In genomic region chr22:46335201-46336118, GRCh38 we compare ENCODE assay signal across 1 cellular context.
TF ChIP-seq lines count a peak whose summit lies in the region.

Gene TRMU (plus strand): TSS chr22:46335714. CDS start chr22:46335765, 51 bp downstream.

TF ChIP-seq in HepG2, 621 proteins besides CTCF, POLR2A, EP300 and RAD21 (continued from another document and continues in another):
- TF ChIP-seq ZBTB10 (CRISPR knock-in tag; IDR thresholded peaks at IDR 0.05; ENCODE audit: borderline replicate concordance) (peak; percentile 74; the same call in 1 of the 2 replicates), FOXK1 (CRISPR knock-in tag; IDR thresholded peaks at IDR 0.05; ENCODE audit: borderline replicate concordance, low read depth) (peak; percentile 82; the same call in 1 of the 2 replicates), YY1 (IDR thresholded peaks at IDR 0.05; ENCODE audit: insufficient read depth, insufficient replicate concordance, low read depth, low read length) (peak; percentile 83), FOSL2 (CRISPR knock-in tag; IDR thresholded peaks at IDR 0.05) (peak; percentile 46), ZNF446 (CRISPR knock-in tag; IDR thresholded peaks at IDR 0.05) (peak; percentile 97), ZSCAN12 (CRISPR knock-in tag; IDR thresholded peaks at IDR 0.05) (no peak), ETV6 (CRISPR knock-in tag; conservative IDR thresholded peaks at IDR 0.05) (peak; percentile 87), ZNF558 (CRISPR knock-in tag; IDR thresholded peaks at IDR 0.05; ENCODE audit: borderline replicate concordance) (peak; percentile 78; the same call in 1 of the 2 replicates), ZBTB25 (CRISPR knock-in tag; IDR thresholded peaks at IDR 0.05) (peak; percentile 78; the same call in 1 of the 2 replicates), SRSF4 (IDR thresholded peaks at IDR 0.05; ENCODE audit: low read depth, low read length, poor library complexity, severe bottlenecking) (no peak), ATF3 (CRISPR knock-in tag; IDR thresholded peaks at IDR 0.05) (no peak), ZSCAN22 (CRISPR knock-in tag; IDR thresholded peaks at IDR 0.05) (no peak), ZNF18 (CRISPR knock-in tag; IDR thresholded peaks at IDR 0.05; ENCODE audit: insufficient replicate concordance) (peak; percentile 52), ZC3H13 (CRISPR knock-in tag; IDR thresholded peaks at IDR 0.05) (peak; percentile 84), MATR3 (CRISPR knock-in tag; IDR thresholded peaks at IDR 0.05) (no peak), ZMYM2 (CRISPR knock-in tag; IDR thresholded peaks at IDR 0.05) (no peak), THAP11 (CRISPR knock-in tag; IDR thresholded peaks at IDR 0.05) (peak; percentile 95), CSRNP1 (CRISPR knock-in tag; IDR thresholded peaks at IDR 0.05) (no peak; the same call in none of the 2 replicates), ZBTB44 (CRISPR knock-in tag; IDR thresholded peaks at IDR 0.05) (peak; percentile 88; the same call in 1 of the 2 replicates), TP53 (CRISPR knock-in tag; conservative IDR thresholded peaks at IDR 0.05) (peak; percentile 84), ZKSCAN8 (CRISPR knock-in tag; IDR thresholded peaks at IDR 0.05; ENCODE audit: borderline replicate concordance) (peak; percentile 22; the same call in 1 of the 2 replicates), IRF9 (CRISPR knock-in tag; IDR thresholded peaks at IDR 0.05; ENCODE audit: borderline replicate concordance) (peak; percentile 44; the same call in 1 of the 2 replicates), HIVEP1 (CRISPR knock-in tag; IDR thresholded peaks at IDR 0.05) (no peak), CBX2 (IDR thresholded peaks at IDR 0.05; ENCODE audit: low read depth, low read length) (no peak), CBX2 (CRISPR knock-in tag; IDR thresholded peaks at IDR 0.05; ENCODE audit: low read depth) (no peak), MZF1 (CRISPR knock-in tag; IDR thresholded peaks at IDR 0.05; ENCODE audit: borderline replicate concordance) (no peak), ZBTB7B (CRISPR knock-in tag; IDR thresholded peaks at IDR 0.05) (peak; percentile 85), ZBTB33 (CRISPR knock-in tag; IDR thresholded peaks at IDR 0.05) (peak; percentile 74), CERS6 (CRISPR knock-in tag; IDR thresholded peaks at IDR 0.05) (no peak), RARA (CRISPR knock-in tag; IDR thresholded peaks at IDR 0.05) (peak; percentile 51), CEBPZ (IDR thresholded peaks at IDR 0.05; ENCODE audit: low read length) (no peak), PAXIP1 (CRISPR knock-in tag; conservative IDR thresholded peaks at IDR 0.05) (peak; percentile 23; the same call in 1 of the 2 replicates), KDM3A (CRISPR knock-in tag; IDR thresholded peaks at IDR 0.05; ENCODE audit: low read depth) (peak; percentile 93), ISX (CRISPR knock-in tag; conservative IDR thresholded peaks at IDR 0.05) (0 out of 2 replicates have a peak, but pooled peaks have one; percentile 55), HDAC1 (CRISPR knock-in tag; IDR thresholded peaks at IDR 0.05) (peak; percentile 91), NPAS2 (CRISPR knock-in tag; IDR thresholded peaks at IDR 0.05; ENCODE audit: borderline replicate concordance) (no peak), CCAR2 (optimal IDR thresholded peaks at IDR 0.05; ENCODE audit: low read depth, low read length) (peak; percentile 81), ZNF749 (CRISPR knock-in tag; IDR thresholded peaks at IDR 0.05; ENCODE audit: borderline replicate concordance) (peak; percentile 77)
